ENCODE assay signal across 14 cellular contexts in the genomic region with DNA sequence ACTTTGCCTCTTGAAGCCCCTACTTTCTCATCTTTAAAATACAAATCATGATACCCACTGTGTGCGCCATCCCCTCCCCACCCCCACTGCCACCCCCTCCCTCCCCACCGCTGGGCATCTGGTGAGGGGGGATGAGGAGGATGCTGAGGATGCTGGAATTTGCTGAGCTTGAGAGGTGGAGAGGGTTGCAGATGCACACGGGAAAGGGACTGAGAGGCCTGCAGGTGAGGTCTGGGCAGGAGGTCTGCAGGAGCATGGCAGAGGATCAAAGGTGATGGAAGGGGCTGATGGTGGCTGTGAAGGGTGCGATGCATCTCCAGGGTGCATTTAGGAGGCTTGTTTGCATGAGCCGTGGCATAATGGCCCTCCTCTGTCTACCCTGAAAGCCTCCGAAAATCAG. TPM values are rescaled to one million over a fixed set of nuclear protein-coding genes. Genes with fewer than 3 reads are reported as not detected.
DNase-seq lines count a peak whose midpoint lies in the region; ATAC-seq, FAIRE-seq and TF ChIP-seq lines count a peak whose summit lies in the region.
"Had no signal": no experiment of that assay in that cellular context is flagged by ENCODE, and none has a peak within 500 bp of the region (broad histone marks: within the 10 kb centered on the region; RNA-seq: fewer than 3 reads in every experiment).

No MANE protein-coding gene starts in this region.

- H3K4me2 ChIP-seq in K562 (ENCODE audit: insufficient read depth, low read length) (peak overlapping the region; percentile 84; the same call in 1 of the 2 replicates), smooth muscle cell (peak overlapping the region; percentile 39)

- CTCF ChIA-PET in CD4-positive, alpha-beta T cell (lab: Charles Lee), result interaction anchor here (11.7 kb wide), 1 partner anchor 48 kb away, joined by 130 read pairs; no protein-coding TSS in a partner anchor
- CTCF ChIA-PET in K562 (lab: Yijun Ruan, JAX; ENCODE audit: low intra/inter-chr PET ratio), result no interaction called here
- CTCF ChIA-PET in T-cell (lab: Charles Lee), result no interaction called here

- H3K27me3 Mint-ChIP-seq in CD4-positive, alpha-beta T cell, result no peaks in the 10 kb centered on the region
- H3K27me3 Mint-ChIP-seq in T-cell, result no peaks in the 10 kb centered on the region
- H3K27me3 Mint-ChIP-seq: activated T-cell treated with anti-CD3 and anti-CD28 coated beads, Interleukin-2, amount 50 U/mL, for 24 hours had no signal

- no peak for FAIRE-seq in K562 (lab: Jason Lieb, UNC)
- FAIRE-seq: GM18507 had no signal

- H2AFZ ChIP-seq in K562 (ENCODE audit: low read depth, low read length) (peak overlapping the region; percentile 97; the same call in 1 of the 2 replicates), smooth muscle cell (ENCODE audit: low read depth) (no peak overlapping the region)

- H3K36me3 ChIP-seq in K562 (ENCODE audit: control insufficient read depth, insufficient read depth, low read length), result 0 out of 3 replicates have a peak, but pooled peaks cover 3% of the 10 kb centered on the region
- no peaks in the 10 kb centered on the region for H3K36me3 ChIP-seq in left lung
- no peaks in the 10 kb centered on the region for H3K36me3 ChIP-seq in smooth muscle cell (ENCODE audit: low read depth)

- H3K9me3 Mint-ChIP-seq in CD4-positive, alpha-beta T cell, result peaks cover 5% of the 10 kb centered on the region
- H3K9me3 Mint-ChIP-seq in T-cell, result peaks cover 4 to 6% (median 4%) of the 10 kb centered on the region in 3 donors

- H3K27ac ChIP-seq in CD4-positive, alpha-beta T cell (ENCODE audit: low read depth, low read length), result no peak overlapping the region
- H3K27ac ChIP-seq in K562 (ENCODE audit: extremely low read depth, low read depth, low read length) (peak overlapping the region; percentile 99), left lung (peak overlapping the region; percentile 84 to 97), smooth muscle cell (ENCODE audit: low read depth) (peak overlapping the region; percentile 94)

- H3K9ac ChIP-seq in K562 (ENCODE audit: insufficient read depth in 1 of 2, low read depth in 2 of 2, low read length in 2 of 2) (no peak overlapping the region), smooth muscle cell (ENCODE audit: low read depth) (no peak overlapping the region)
- H3K9ac ChIP-seq: BLaER1 had no signal

- no peak overlapping the region for H3K4me3 Mint-ChIP-seq in CD4-positive, alpha-beta T cell
- H3K4me3 Mint-ChIP-seq in T-cell, result no peak overlapping the region
- H3K4me3 Mint-ChIP-seq: activated T-cell treated with anti-CD3 and anti-CD28 coated beads, Interleukin-2, amount 50 U/mL, for 24 hours had no signal

- WGBS in K562 (ENCODE audit: insufficient coverage, low coverage, missing lambda C conversion rate), result 82% methylated on average over 3 of the region's 6 CpGs
- 89% methylated on average over 6 of the region's 6 CpGs for WGBS in smooth muscle cell (ENCODE audit: low lambda C conversion rate)

- H3K4me3 ChIP-seq in K562 (no peak overlapping the region), left lung (peak overlapping the region in 1 of 2 donors; percentile 15), smooth muscle cell (no peak overlapping the region)

- peaks cover 28% of the 10 kb centered on the region for H3K4me1 Mint-ChIP-seq in CD4-positive, alpha-beta T cell (ENCODE audit: low read depth)
- H3K4me1 Mint-ChIP-seq in T-cell, result peaks cover 20 to 44% (median 31%) of the 10 kb centered on the region in 3 donors

- intact Hi-C loops in CD4-positive, alpha-beta T cell (cut with DNase I, micrococcal nuclease), result no loop called here
- intact Hi-C loops in K562 (cut with micrococcal nuclease) (no loop called here), left lung (cut with DNase I) (no loop called here)

- BruUV-seq in K562 (replicated peaks; lab: Mats Ljungman, UMichigan), result no TSS peak

- TF ChIP-seq EP300 in K562 (IDR thresholded peaks at IDR 0.05; ENCODE audit: low read length), result no peak

- POLR2A ChIA-PET in CD4-positive, alpha-beta T cell (lab: Charles Lee), result no interaction called here
- POLR2A ChIA-PET in K562 (lab: Yijun Ruan, JAX) (interaction anchor here (0.6 to 4.0 kb wide), 2 partner anchors 7 to 44 kb away, joined by 3 to 27 read pairs; a partner anchor contains a TSS), T-cell (lab: Charles Lee) (no interaction called here)

- H3K9me3 ChIP-seq in CD4-positive, alpha-beta T cell (ENCODE audit: control insufficient read depth, low read length), result peaks cover 10% of the 10 kb centered on the region
- H3K9me3 ChIP-seq in K562 (replicated peaks; ENCODE audit: control insufficient read depth, insufficient read depth, low read depth, low read length) (peaks cover 10% of the 10 kb centered on the region), left lung (peaks cover 0 to 12% of the 10 kb centered on the region in 2 donors), smooth muscle cell (replicated peaks; ENCODE audit: low read depth) (no peaks in the 10 kb centered on the region)

- no peaks in the 10 kb centered on the region for H3K27me3 ChIP-seq in CD4-positive, alpha-beta T cell (ENCODE audit: control insufficient read depth, insufficient read depth, low read length)
- H3K27me3 ChIP-seq in K562 (ENCODE audit: control insufficient read depth in 2 of 2, insufficient read depth in 2 of 2, low read length in 2 of 2), result no peaks in the 10 kb centered on the region
- no peaks in the 10 kb centered on the region for H3K27me3 ChIP-seq in left lung
- H3K27me3 ChIP-seq in smooth muscle cell (ENCODE audit: low read depth), result no peaks in the 10 kb centered on the region
- H3K27me3 ChIP-seq: BLaER1 had no signal

- H4K20me1 ChIP-seq in K562 (replicated peaks; ENCODE audit: control insufficient read depth, insufficient read depth, low read length), result no peaks in the 10 kb centered on the region
- no peaks in the 10 kb centered on the region for H4K20me1 ChIP-seq in smooth muscle cell (ENCODE audit: low read depth)
- H4K20me1 ChIP-seq: BLaER1 had no signal

- no peak for ATAC-seq in CD4-positive, alpha-beta T cell (ENCODE audit: poor library complexity)
- no peak for ATAC-seq in K562
- ATAC-seq in left lung, result no peak
- no peak for ATAC-seq in T-cell (replicated peaks in 1 of 4)

- H3K4me1 ChIP-seq in K562 (replicated peaks in 1 of 2; ENCODE audit: control insufficient read depth in 2 of 2, insufficient read depth in 2 of 2, low read length in 2 of 2) (peaks cover 20 to 25% of the 10 kb centered on the region in 2 experiments), left lung (peaks cover 30 to 80% of the 10 kb centered on the region in 2 donors), smooth muscle cell (ENCODE audit: low read depth) (peaks cover 6% of the 10 kb centered on the region)

- H3K9me1 ChIP-seq in K562 (ENCODE audit: control insufficient read depth, insufficient read depth, low read length), result no peaks in the 10 kb centered on the region

- no peaks in the 10 kb centered on the region for H3K79me2 ChIP-seq in K562 (ENCODE audit: control insufficient read depth, insufficient read depth, low read length)
- H3K79me2 ChIP-seq in smooth muscle cell (ENCODE audit: low read depth), result no peaks in the 10 kb centered on the region

- in situ Hi-C loops in K562 (cut with MboI), result no loop called here

- H3K27ac Mint-ChIP-seq in CD4-positive, alpha-beta T cell, result peak overlapping the region; percentile 77
- H3K27ac Mint-ChIP-seq in T-cell, result peak overlapping the region in 1 of 2 donors; percentile 66

- no peak for TF ChIP-seq RAD21 in K562 (CRISPR knock-in tag; conservative IDR thresholded peaks at IDR 0.05 in 1 of 2, IDR thresholded peaks at IDR 0.05 in 1 of 2)

- no peak for DNase-seq in CD4-positive, alpha-beta T cell
- no peak for DNase-seq in K562 (ENCODE audit: extremely low read depth in 1 of 4, low spot score in 3 of 4)
- DNase-seq in left lung, result no peak
- DNase-seq in smooth muscle cell (lab: John Stamatoyannopoulos, UW; ENCODE audit: unreplicated experiment), result no peak
- no peak for DNase-seq in HPDE6-E6E7 (ENCODE audit: extremely low spot score)
- no peak for DNase-seq in DMS153 (lab: John Stamatoyannopoulos, UW)
- no peak for DNase-seq in KG1 (lab: John Stamatoyannopoulos, UW)
- DNase-seq in T-cell, result no peak
- DNase-seq: activated T-cell treated with anti-CD3 and anti-CD28 coated beads, Interleukin-2, amount 50 U/mL, for 24 hours; NCI-H1048; nucleus accumbens; stimulated activated CD8-positive, alpha-beta memory T cell treated with anti-CD3 and anti-CD28 coated beads, Interleukin-4, amount 100 ng/mL, for 48 hours had no signal

- no peak for TF ChIP-seq CTCF in CD4-positive, alpha-beta T cell (IDR thresholded peaks at IDR 0.05)
- TF ChIP-seq CTCF in K562 (IDR thresholded peaks at IDR 0.05 in 2 of 3, conservative IDR thresholded peaks at IDR 0.05 in 1 of 3; ENCODE audit: insufficient read depth in 2 of 3, low read depth in 1 of 3, low read length in 3 of 3), result no peak
- TF ChIP-seq CTCF in left lung (IDR thresholded peaks at IDR 0.05), result no peak
- TF ChIP-seq CTCF in smooth muscle cell (IDR thresholded peaks at IDR 0.05; ENCODE audit: borderline replicate concordance, insufficient read depth, poor library complexity, severe bottlenecking), result no peak

- peaks cover 10% of the 10 kb centered on the region for H3F3A ChIP-seq in smooth muscle cell (ENCODE audit: low read depth)

- H3K36me3 Mint-ChIP-seq in CD4-positive, alpha-beta T cell (ENCODE audit: low read depth), result no peaks in the 10 kb centered on the region
- H3K36me3 Mint-ChIP-seq in T-cell, result peaks cover 3% of the 10 kb centered on the region

- no peak for TF ChIP-seq POLR2A in K562 (conservative IDR thresholded peaks at IDR 0.05)

RNA-seq across cellular contexts. Expression of a gene that starts 7.6 kb away (rescaled TPM):
- total RNA-seq in CD4-positive, alpha-beta T cell, result 10 to 100 TPM; 27.1 to 31.7 TPM
- total RNA-seq in K562 (2011; cell fraction: chromatin; rRNA removed; ENCODE audit: low replicate concordance), result 31.5 and 43.3 TPM in 2 replicates
- 21.1 and 22.2 TPM in 2 replicates for total RNA-seq in K562 (2011; cell fraction: nucleolus; rRNA removed)
- total RNA-seq in K562 (2011; cell fraction: nucleoplasm; rRNA removed), result 21.2 and 22.4 TPM in 2 replicates
- 5.2 and 8.2 TPM in 2 replicates for total RNA-seq in K562 (2014; rRNA removed)
- total RNA-seq in K562 (2014; rRNA removed; fragmentation: Illumina TruSeq; extraction: Trizol), result 1.9 and 2.4 TPM in 2 replicates
- 3.1 and 3.3 TPM in 2 replicates for total RNA-seq in K562 (2015; rRNA removed; fragmentation: Illumina TruSeq; extraction: Trizol)
- 11.5 and 12.6 TPM in 2 replicates for total RNA-seq in K562 (2021)
- 7.5 and 10.0 TPM in 2 replicates for polyA plus RNA-seq in K562 (2011; rRNA removed)
- 7.8 and 8.5 TPM in 2 replicates for polyA plus RNA-seq in K562 (2011; cell fraction: cytosol; rRNA removed)
- 9.0 and 10.7 TPM in 2 replicates for polyA plus RNA-seq in K562 (2011; cell fraction: nucleus; rRNA removed)
- polyA plus RNA-seq in K562 (2012), result 8.6 and 10.2 TPM in 2 replicates
- 5.6 and 5.8 TPM in 2 replicates for polyA plus RNA-seq in K562 (2014; fragmentation: Illumina TruSeq; extraction: Trizol)
- polyA plus RNA-seq in K562 (2014; fragmentation: Nextera tagmentation; extraction: Ambion mirVana), result under 1 TPM; 0.20 to 0.34 TPM
- 7.1 and 7.9 TPM in 2 replicates for polyA plus RNA-seq in K562 (2014; rRNA removed)
- polyA minus RNA-seq in K562 (2011; rRNA and poly(A)+ RNA removed), result 8.5 and 9.0 TPM in 2 replicates
- polyA minus RNA-seq in K562 (2011; cell fraction: cytosol; rRNA and poly(A)+ RNA removed), result 5.6 and 15.4 TPM in 2 replicates
- polyA minus RNA-seq in K562 (2011; cell fraction: nucleus; rRNA and poly(A)+ RNA removed), result 7.1 and 12.8 TPM in 2 replicates
- total RNA-seq in left lung, result 10 to 100 TPM; 27.3 to 33.5 TPM
- total RNA-seq in smooth muscle cell, result 7.2 and 12.5 TPM in 2 replicates
- 14.4 and 19.2 TPM in 2 replicates for polyA plus RNA-seq in smooth muscle cell
- 10 to 100 TPM; 38.3 to 67.8 (median 57.7) TPM for total RNA-seq in T-cell

RNA-seq across cellular contexts. Expression of a gene that starts 16.8 kb away (rescaled TPM):
- total RNA-seq in CD4-positive, alpha-beta T cell, result 10 to 100 TPM; 84.6 to 88.5 TPM
- total RNA-seq in K562 (2011; cell fraction: chromatin; rRNA removed; ENCODE audit: low replicate concordance), result 19.9 and 29.6 TPM in 2 replicates
- total RNA-seq in K562 (2011; cell fraction: nucleolus; rRNA removed), result 16.8 and 18.6 TPM in 2 replicates
- 22.0 and 23.9 TPM in 2 replicates for total RNA-seq in K562 (2011; cell fraction: nucleoplasm; rRNA removed)
- total RNA-seq in K562 (2014; rRNA removed) (10.7 and 12.2 TPM in 2 replicates), K562 (2014; rRNA removed; fragmentation: Illumina TruSeq; extraction: Trizol) (7.3 and 8.0 TPM in 2 replicates), K562 (2015; rRNA removed; fragmentation: Illumina TruSeq; extraction: Trizol) (14.5 and 14.9 TPM in 2 replicates), K562 (2021) (9.9 and 12.5 TPM in 2 replicates), left lung (10 to 100 TPM; 25.0 to 34.1 TPM), smooth muscle cell (25.4 and 30.7 TPM in 2 replicates), T-cell (100 to 1,000 TPM in 3 of 5 donors, 10 to 100 TPM in 2; 77.4 to 155 (median 125) TPM)
- polyA plus RNA-seq in K562 (2011; rRNA removed) (11.8 and 12.7 TPM in 2 replicates), K562 (2014; fragmentation: Illumina TruSeq; extraction: Trizol) (8.0 and 8.7 TPM in 2 replicates), K562 (2014; fragmentation: Nextera tagmentation; extraction: Ambion mirVana) (1 to 10 TPM; 1.1 to 1.3 TPM), K562 (2014; rRNA removed) (8.3 and 8.6 TPM in 2 replicates), smooth muscle cell (23.3 and 25.6 TPM in 2 replicates)
- polyA plus RNA-seq in K562 (2011; cell fraction: cytosol; rRNA removed), result 10.9 and 13.7 TPM in 2 replicates
- polyA plus RNA-seq in K562 (2011; cell fraction: nucleus; rRNA removed), result 9.6 and 10.3 TPM in 2 replicates
- polyA plus RNA-seq in K562 (2012), result 10.9 and 13.1 TPM in 2 replicates
- 13.6 and 15.8 TPM in 2 replicates for polyA minus RNA-seq in K562 (2011; rRNA and poly(A)+ RNA removed)
- 9.7 and 12.5 TPM in 2 replicates for polyA minus RNA-seq in K562 (2011; cell fraction: cytosol; rRNA and poly(A)+ RNA removed)
- 6.2 and 12.6 TPM in 2 replicates for polyA minus RNA-seq in K562 (2011; cell fraction: nucleus; rRNA and poly(A)+ RNA removed)
